19 cellular contexts compared by ENCODE assay signal in the genomic region with DNA sequence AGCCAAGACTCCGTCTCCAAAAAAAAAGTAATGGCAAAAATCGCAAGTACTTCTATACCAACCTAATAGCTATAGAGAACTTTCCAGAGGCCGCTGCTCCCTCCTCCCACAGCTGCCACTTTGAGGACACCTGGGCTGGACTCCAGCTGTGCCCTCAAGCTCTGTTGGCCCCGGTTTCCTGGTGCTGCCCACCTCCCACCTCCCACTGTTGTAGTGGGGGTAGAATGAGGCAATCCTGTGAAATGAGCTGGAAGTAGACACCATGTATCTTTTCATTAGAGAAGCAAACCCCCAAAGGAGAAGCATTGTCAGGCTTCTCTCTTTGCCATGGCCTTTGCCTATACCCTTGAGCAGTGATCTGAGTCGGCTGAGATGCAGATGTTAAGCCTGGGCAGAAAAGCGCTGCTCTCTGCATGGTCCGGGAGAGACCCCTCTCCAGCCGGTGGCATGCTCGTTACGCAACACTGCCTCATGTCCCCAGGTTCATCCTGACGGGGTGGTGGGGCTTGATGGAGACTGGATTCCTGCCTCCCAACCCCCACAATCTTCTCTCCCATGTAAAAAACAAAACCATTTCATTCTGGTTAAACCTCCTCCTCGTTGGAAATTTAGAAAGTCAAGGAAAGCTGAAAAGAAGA. TPM values are rescaled to one million over a fixed set of nuclear protein-coding genes. Genes with fewer than 3 reads are reported as not detected.
DNase-seq lines count a peak whose midpoint lies in the region; ATAC-seq, FAIRE-seq and TF ChIP-seq lines count a peak whose summit lies in the region.
"Had no signal": no experiment of that assay in that cellular context is flagged by ENCODE, and none has a peak within 500 bp of the region (broad histone marks: within the 10 kb centered on the region; RNA-seq: fewer than 3 reads in every experiment).

No MANE protein-coding gene starts in this region.

- H3K27me3 ChIP-seq in K562 (ENCODE audit: control insufficient read depth in 2 of 2, insufficient read depth in 2 of 2, low read length in 2 of 2): peaks cover 61 to 90% of the 10 kb centered on the region in 2 experiments
- no peaks in the 10 kb centered on the region for H3K27me3 ChIP-seq in neural progenitor cell
- peaks cover 0 to 23% (median 0%) of the 10 kb centered on the region in 3 donors for H3K27me3 ChIP-seq in stomach
- H3K27me3 ChIP-seq: BLaER1 had no signal

- TF ChIP-seq CTCF in K562 (IDR thresholded peaks at IDR 0.05 in 2 of 3, conservative IDR thresholded peaks at IDR 0.05 in 1 of 3; ENCODE audit: insufficient read depth in 2 of 3, low read depth in 1 of 3, low read length in 3 of 3) (no peak), neural progenitor cell (IDR thresholded peaks at IDR 0.05) (no peak), stomach (IDR thresholded peaks at IDR 0.05) (no peak)

- H3K4me1 ChIP-seq in K562 (replicated peaks in 1 of 2; ENCODE audit: control insufficient read depth in 2 of 2, insufficient read depth in 2 of 2, low read length in 2 of 2): peaks cover 0 to 10% of the 10 kb centered on the region in 2 experiments; a peak in 2 of 5 replicates
- H3K4me1 ChIP-seq in neural progenitor cell: no peaks in the 10 kb centered on the region
- H3K4me1 ChIP-seq in stomach: no peaks in the 10 kb centered on the region
- H3K4me1 ChIP-seq: A549, BLaER1, HAP-1 had no signal

- TF ChIP-seq POLR2A in K562 (conservative IDR thresholded peaks at IDR 0.05): no peak
- no peak for TF ChIP-seq POLR2A in stomach (IDR thresholded peaks at IDR 0.05)

- H3K36me3 ChIP-seq in K562 (ENCODE audit: control insufficient read depth, insufficient read depth, low read length) (no peaks in the 10 kb centered on the region), neural progenitor cell (no peaks in the 10 kb centered on the region), stomach (peaks cover 0 to 57% (median 10%) of the 10 kb centered on the region in 4 donors)
- H3K36me3 ChIP-seq: BLaER1, HAP-1 had no signal

- H3F3A ChIP-seq in neural progenitor cell (ENCODE audit: low read depth): no peaks in the 10 kb centered on the region

- H4K20me1 ChIP-seq in K562 (replicated peaks; ENCODE audit: control insufficient read depth, insufficient read depth, low read length): no peaks in the 10 kb centered on the region; the same call in 1 of the 2 replicates
- no peaks in the 10 kb centered on the region for H4K20me1 ChIP-seq in neural progenitor cell (ENCODE audit: low read depth)
- H4K20me1 ChIP-seq: BLaER1 had no signal

- H3K9me3 ChIP-seq in K562 (replicated peaks; ENCODE audit: control insufficient read depth, insufficient read depth, low read depth, low read length) (no peaks in the 10 kb centered on the region), neural progenitor cell (ENCODE audit: low read depth) (no peaks in the 10 kb centered on the region), stomach (no peaks in the 10 kb centered on the region)
- H3K9me3 ChIP-seq: A549, BLaER1, HAP-1 had no signal

- intact Hi-C loops in K562 (cut with micrococcal nuclease): no loop called here
- intact Hi-C loops in stomach (cut with DNase I; ENCODE audit: low total_unique reads): no loop called here

- H3K27ac ChIP-seq in K562 (ENCODE audit: extremely low read depth, low read depth, low read length): no peak overlapping the region
- H3K27ac ChIP-seq in neural progenitor cell: no peak overlapping the region
- H3K27ac ChIP-seq in stomach: no peak overlapping the region
- H3K27ac ChIP-seq: 22Rv1, BLaER1, HL-60 had no signal

- H3K4me2 ChIP-seq in K562 (ENCODE audit: insufficient read depth, low read length) (no peak overlapping the region), neural progenitor cell (no peak overlapping the region)
- H3K4me2 ChIP-seq: A549, BLaER1 had no signal

- H3K79me2 ChIP-seq in K562 (ENCODE audit: control insufficient read depth, insufficient read depth, low read length) (no peaks in the 10 kb centered on the region), neural progenitor cell (ENCODE audit: low read depth) (no peaks in the 10 kb centered on the region)

- H3K4me1 Mint-ChIP-seq in neural progenitor cell: peaks cover 7% of the 10 kb centered on the region
- H3K4me1 Mint-ChIP-seq: CD14-positive monocyte; CD4-positive, alpha-beta memory T cell; IgD-negative memory B cell had no signal

- no peaks in the 10 kb centered on the region for H3K36me3 Mint-ChIP-seq in neural progenitor cell
- H3K36me3 Mint-ChIP-seq: CD14-positive monocyte; CD4-positive, alpha-beta memory T cell; IgD-negative memory B cell had no signal

- POLR2A ChIA-PET in K562 (lab: Yijun Ruan, JAX): interaction anchor here (0.7 to 1.1 kb wide), 4 partner anchors 9 to 22 kb away, joined by 3 to 4 read pairs (median 3); no protein-coding TSS in a partner anchor

- in situ Hi-C loops in K562 (cut with MboI): no loop called here

- WGBS in K562 (ENCODE audit: insufficient coverage, low coverage, missing lambda C conversion rate): 7% methylated on average over 12 of the region's 12 CpGs
- 73 to 81% (median 78%) methylated on average over 12 of the region's 12 CpGs for WGBS in stomach, 5 donors

- ATAC-seq in K562: no peak
- ATAC-seq: A549 had no signal

- BruUV-seq in K562 (replicated peaks; lab: Mats Ljungman, UMichigan): no TSS peak

- H3K9me1 ChIP-seq in K562 (ENCODE audit: control insufficient read depth, insufficient read depth, low read length): no peaks in the 10 kb centered on the region

- peak overlapping the region; percentile 27 for H3K27ac Mint-ChIP-seq in neural progenitor cell
- H3K27ac Mint-ChIP-seq: CD14-positive monocyte; CD4-positive, alpha-beta memory T cell; IgD-negative memory B cell had no signal

- H2AFZ ChIP-seq in K562 (ENCODE audit: low read depth, low read length) (no peak overlapping the region), neural progenitor cell (replicated peaks) (no peak overlapping the region)

- peak overlapping the region in 1 of 2 experiments; percentile 55; a peak in 1 of 4 replicates for H3K9ac ChIP-seq in K562 (ENCODE audit: insufficient read depth in 1 of 2, low read depth in 2 of 2, low read length in 2 of 2)
- no peak overlapping the region for H3K9ac ChIP-seq in neural progenitor cell
- H3K9ac ChIP-seq: BLaER1 had no signal

- CTCF ChIA-PET in K562 (lab: Yijun Ruan, JAX; ENCODE audit: low intra/inter-chr PET ratio): no interaction called here

- FAIRE-seq in K562 (lab: Jason Lieb, UNC): no peak
- FAIRE-seq: A549 had no signal

- H3K4me3 Mint-ChIP-seq in neural progenitor cell: no peak overlapping the region
- H3K4me3 Mint-ChIP-seq: CD4-positive, alpha-beta memory T cell; IgD-negative memory B cell had no signal

- no peak for TF ChIP-seq RAD21 in K562 (CRISPR knock-in tag; conservative IDR thresholded peaks at IDR 0.05 in 1 of 2, IDR thresholded peaks at IDR 0.05 in 1 of 2)

- no peak for TF ChIP-seq EP300 in K562 (IDR thresholded peaks at IDR 0.05; ENCODE audit: low read length)
- no peak for TF ChIP-seq EP300 in stomach (IDR thresholded peaks at IDR 0.05)

- H3K4me3 ChIP-seq in K562 (no peak overlapping the region), neural progenitor cell (no peak overlapping the region), stomach (no peak overlapping the region)
- H3K4me3 ChIP-seq: A549, BLaER1, HAP-1 had no signal

- DNase-seq in activated effector memory CD4-positive, alpha-beta T cell treated with anti-CD3 and anti-CD28 coated beads, Interleukin-2, amount 50 U/mL, for 16 hours: peak; percentile 22
- no peak for DNase-seq in activated effector memory CD4-positive, alpha-beta T cell treated with Interleukin-2 at 50 U/mL for 16 hours
- no peak for DNase-seq in K562 (ENCODE audit: extremely low read depth in 1 of 4, low spot score in 3 of 4)
- DNase-seq in neural progenitor cell (ENCODE audit: low spot score): no peak
- DNase-seq in stomach: peak; percentile 20
- DNase-seq in stimulated activated CD4-positive, alpha-beta T cell treated with anti-CD3 and anti-CD28 coated beads, Interleukin-4, amount 100 ng/mL, for 24 hours: no peak
- DNase-seq in NK-92 (lab: John Stamatoyannopoulos, UW; ENCODE audit: unreplicated experiment): no peak
- no peak for DNase-seq in AG20443 (ENCODE audit: low spot score)
- DNase-seq: CD4-positive, alpha-beta memory T cell; DMS79 treated with DMSO at 0.1 percent for 48 hours; GF-D8; GOT3 had no signal

- H3K9me3 Mint-ChIP-seq in neural progenitor cell: peaks cover 3% of the 10 kb centered on the region

- H3K27me3 Mint-ChIP-seq in neural progenitor cell (ENCODE audit: insufficient read depth, low read depth): peaks cover 13% of the 10 kb centered on the region

TF ChIP-seq in K562, 482 proteins besides CTCF, POLR2A, EP300 and RAD21 (continues in another document):
- no peak for TF ChIP-seq ETV1 (tag; conservative IDR thresholded peaks at IDR 0.05; ENCODE audit: low read depth)
- peak; percentile 79 for TF ChIP-seq CEBPB (tag; IDR thresholded peaks at IDR 0.05)
- no peak for TF ChIP-seq MECOM (CRISPR knock-in tag; IDR thresholded peaks at IDR 0.05)
- peak in 1 of 2 experiments; percentile 18; a peak in 1 of 4 replicates for TF ChIP-seq TRIM24 (IDR thresholded peaks at IDR 0.05)
- peak; percentile 55; the same call in 1 of the 2 replicates for TF ChIP-seq CEBPG (CRISPR knock-in tag; IDR thresholded peaks at IDR 0.05)
- TF ChIP-seq CEBPG (tag; conservative IDR thresholded peaks at IDR 0.05 in 1 of 2, IDR thresholded peaks at IDR 0.05 in 1 of 2): peak; percentile 56 to 73

RNA-seq across cellular contexts. Expression of a gene that starts 39.7 kb away (rescaled TPM):
- total RNA-seq in K562 (2011; cell fraction: chromatin; rRNA removed; ENCODE audit: low replicate concordance): not detected in 2 replicates
- not detected in 2 replicates for total RNA-seq in K562 (2011; cell fraction: nucleolus; rRNA removed)
- not detected in 2 replicates for total RNA-seq in K562 (2011; cell fraction: nucleoplasm; rRNA removed)
- total RNA-seq in K562 (2014; rRNA removed): not detected in 2 replicates
- not detected in 2 replicates for total RNA-seq in K562 (2014; rRNA removed; fragmentation: Illumina TruSeq; extraction: Trizol)
- not detected in 2 replicates for total RNA-seq in K562 (2015; rRNA removed; fragmentation: Illumina TruSeq; extraction: Trizol)
- total RNA-seq in K562 (2021): 0.11 TPM in 2 replicates
- not detected in 2 replicates for polyA plus RNA-seq in K562 (2011; rRNA removed)
- not detected in 2 replicates for polyA plus RNA-seq in K562 (2011; cell fraction: cytosol; rRNA removed)
- not detected in 2 replicates for polyA plus RNA-seq in K562 (2011; cell fraction: nucleus; rRNA removed)
- 0.14 and 0.35 TPM in 2 replicates for polyA plus RNA-seq in K562 (2012)
- not detected in 2 replicates for polyA plus RNA-seq in K562 (2014; fragmentation: Illumina TruSeq; extraction: Trizol)
- polyA plus RNA-seq in K562 (2014; fragmentation: Nextera tagmentation; extraction: Ambion mirVana): under 1 TPM; 0.07 to 0.08 TPM
- polyA plus RNA-seq in K562 (2014; rRNA removed): not detected in 2 replicates
- polyA minus RNA-seq in K562 (2011; rRNA and poly(A)+ RNA removed): not detected in 2 replicates
- polyA minus RNA-seq in K562 (2011; cell fraction: cytosol; rRNA and poly(A)+ RNA removed): not detected in 2 replicates
- not detected in 2 replicates for polyA minus RNA-seq in K562 (2011; cell fraction: nucleus; rRNA and poly(A)+ RNA removed)
- not detected in 2 replicates for total RNA-seq in neural progenitor cell (ENCODE audit: low replicate concordance)
- total RNA-seq in stomach: 10 to 100 TPM in 4 of 5 donors, not detected in 1; 11.2 to 28.3 (median 20.4) TPM
- 10 to 100 TPM in 1 of 3 donors, 1 to 10 TPM in 2; 3.3 to 14.0 (median 6.9) TPM for polyA plus RNA-seq in stomach
- total RNA-seq: CD4-positive, alpha-beta memory T cell had no signal
- polyA plus RNA-seq: CD14-positive monocyte, IgD-negative memory B cell had no signal

Comparison
In these comparisons a context has a peak if more than half of its experiments do, and no peak if none do; other contexts are left out.
1. DNase-seq: peak in activated effector memory CD4-positive, alpha-beta T cell treated with anti-CD3 and anti-CD28 coated beads, Interleukin-2, amount 50 U/mL, for 16 hours (single experiment) and stomach (single experiment); none in activated effector memory CD4-positive, alpha-beta T cell treated with Interleukin-2 at 50 U/mL for 16 hours (single experiment), K562 (0 of 4), neural progenitor cell (single experiment), stimulated activated CD4-positive, alpha-beta T cell treated with anti-CD3 and anti-CD28 coated beads, Interleukin-4, amount 100 ng/mL, for 24 hours (single experiment), NK-92 (single experiment) and AG20443 (single experiment).